In the genomic region with DNA sequence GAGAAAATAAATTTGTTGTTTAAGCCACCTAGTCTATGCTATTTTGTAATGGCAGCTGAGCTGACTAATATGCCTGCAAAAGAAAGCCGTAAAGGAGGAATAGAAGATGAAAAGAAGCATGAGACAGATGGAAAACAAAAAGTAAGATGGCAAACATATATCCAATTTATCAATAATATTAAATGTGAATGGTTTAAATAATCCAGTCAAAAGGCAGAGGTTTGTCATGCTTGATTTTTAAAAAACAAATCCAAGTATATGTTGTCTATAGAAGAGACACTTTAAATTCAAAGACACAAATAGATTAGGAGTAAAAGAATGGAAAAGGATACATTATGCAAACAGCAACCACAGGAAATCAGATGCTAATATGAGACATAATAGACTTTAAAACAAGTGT, we compare ENCODE assay signal across 11 cellular contexts.
"Had no signal": no experiment of that assay in that cellular context is flagged by ENCODE, and none has a peak within 500 bp of the region (broad histone marks: within the 10 kb centered on the region; RNA-seq: fewer than 3 reads in every experiment).

No MANE protein-coding gene starts in this region.

- H3K27ac ChIP-seq: GM23248 had no signal

- FAIRE-seq: H1, H54 had no signal

- H3K9ac ChIP-seq: GM23248 had no signal

- H3K27ac Mint-ChIP-seq: GM23338, H9, HFFc6 had no signal

- ATAC-seq: GM23338, HCT116 had no signal

- H3K4me1 ChIP-seq: HAP-1 had no signal

- H3K4me3 Mint-ChIP-seq: GM23338, H9, HFFc6 had no signal

- H3K4me3 ChIP-seq: GM23248, GM23338, HAP-1 had no signal

- H2AFZ ChIP-seq: GM23248, GM23338 had no signal

- DNase-seq: GM23248, GOT3, H7, H9, HCEC 1CT, HFFc6 had no signal

- H3K36me3 ChIP-seq: HAP-1 had no signal

- H3K4me2 ChIP-seq: GM23338 had no signal
